Comparison of ENCODE assay signal across 15 cellular contexts in genomic region chr14:61565181-61565580, GRCh38.
DNase-seq lines count a peak whose midpoint lies in the region; ATAC-seq and TF ChIP-seq lines count a peak whose summit lies in the region.
"Had no signal": no experiment of that assay in that cellular context is flagged by ENCODE, and none has a peak within 500 bp of the region (broad histone marks: within the 10 kb centered on the region; RNA-seq: fewer than 3 reads in every experiment).

No MANE protein-coding gene starts in this region.

- no peak for TF ChIP-seq POLR2A in esophagus squamous epithelium (IDR thresholded peaks at IDR 0.05)

- no peak for TF ChIP-seq CTCF in esophagus squamous epithelium (IDR thresholded peaks at IDR 0.05)

- H3K9me3 ChIP-seq in SJCRH30 (replicated peaks) (no peaks in the 10 kb centered on the region), esophagus squamous epithelium (no peaks in the 10 kb centered on the region), skeletal muscle tissue (ENCODE audit: control insufficient read depth in 3 of 3, low read length in 3 of 3) (no peaks in the 10 kb centered on the region)
- H3K9me3 ChIP-seq: prostate gland had no signal

- H3K27me3 ChIP-seq in SJCRH30: no peaks in the 10 kb centered on the region
- H3K27me3 ChIP-seq in esophagus squamous epithelium: no peaks in the 10 kb centered on the region
- H3K27me3 ChIP-seq in skeletal muscle tissue (ENCODE audit: control insufficient read depth in 3 of 3, insufficient read depth in 3 of 3, low read length in 3 of 3): peaks cover 0 to 2% (median 0%) of the 10 kb centered on the region in 3 donors

- H3K4me3 ChIP-seq in SJCRH30 (no peak overlapping the region), esophagus squamous epithelium (no peak overlapping the region), skeletal muscle tissue (ENCODE audit: low read length in 3 of 3) (no peak overlapping the region)
- H3K4me3 ChIP-seq: dorsolateral prefrontal cortex, prostate gland had no signal

- peaks cover 64% of the 10 kb centered on the region for H3K4me1 ChIP-seq in SJCRH30
- H3K4me1 ChIP-seq in esophagus squamous epithelium: peaks cover 75 to 100% (median 87%) of the 10 kb centered on the region in 3 donors
- peaks cover 26 to 71% (median 40%) of the 10 kb centered on the region in 3 donors for H3K4me1 ChIP-seq in skeletal muscle tissue (ENCODE audit: control insufficient read depth in 3 of 3, insufficient read depth in 3 of 3, low read length in 3 of 3)

- DNase-seq in ELR (ENCODE audit: low read depth) (peak; percentile 53), SJCRH30 (no peak), esophagus squamous epithelium (lab: John Stamatoyannopoulos, UW) (no peak), substantia nigra (lab: John Stamatoyannopoulos, UW) (no peak)
- DNase-seq: amygdala; CD8-positive, alpha-beta T cell; dorsolateral prefrontal cortex; NCI-H1105; NCI-H2227 treated with DMSO at 0.1 percent for 48 hours had no signal

- H3K9ac ChIP-seq in skeletal muscle tissue (ENCODE audit: low read depth in 1 of 3, low read length in 3 of 3): no peak overlapping the region

- intact Hi-C loops in esophagus squamous epithelium (cut with DNase I): no loop called here

- peak overlapping the region; percentile 27; the same call in 1 of the 2 replicates for H3K27ac ChIP-seq in SJCRH30
- H3K27ac ChIP-seq in esophagus squamous epithelium: peak overlapping the region; percentile 87 to 92 (median 88)
- peak overlapping the region; percentile 88 for H3K27ac ChIP-seq in skeletal muscle tissue (ENCODE audit: low read depth, low read length)
- H3K27ac ChIP-seq in substantia nigra (ENCODE audit: low read depth, low read length, poor library complexity, severe bottlenecking): no peak overlapping the region
- H3K27ac ChIP-seq: dorsolateral prefrontal cortex, prostate gland, VCaP had no signal

- no peaks in the 10 kb centered on the region for H3K36me3 ChIP-seq in SJCRH30
- H3K36me3 ChIP-seq in esophagus squamous epithelium: no peaks in the 10 kb centered on the region
- no peaks in the 10 kb centered on the region for H3K36me3 ChIP-seq in skeletal muscle tissue (ENCODE audit: control insufficient read depth in 3 of 3, insufficient read depth in 3 of 3, low read length in 3 of 3)
- H3K36me3 ChIP-seq: prostate gland had no signal

- ATAC-seq in GM21737 (IDR thresholded peaks at IDR 0.05; ENCODE audit: unreplicated experiment): no peak
- no peak for ATAC-seq in GM19328 (IDR thresholded peaks at IDR 0.05; ENCODE audit: unreplicated experiment)
- ATAC-seq: CD8-positive, alpha-beta T cell; HepG2 had no signal
